Comparison of ENCODE assay signal across 14 cellular contexts in genomic region chr2:74383254-74383653, GRCh38. TPM values are rescaled to one million over a fixed set of nuclear protein-coding genes. Genes with fewer than 3 reads are reported as not detected.
DNase-seq lines count a peak whose midpoint lies in the region; ATAC-seq and TF ChIP-seq lines count a peak whose summit lies in the region.
"Had no signal": no experiment of that assay in that cellular context is flagged by ENCODE, and none has a peak within 500 bp of the region (broad histone marks: within the 10 kb centered on the region; RNA-seq: fewer than 3 reads in every experiment).

No MANE protein-coding gene starts in this region.

- no peaks in the 10 kb centered on the region for H3K27me3 Mint-ChIP-seq in type B pancreatic cell
- H3K27me3 Mint-ChIP-seq in stimulated activated memory B cell treated with anti-CD40 and anti-IgM and Interleukin-4, amounts not matched to agents 10 μg/mL and 1 μg/mL and 100 μg/mL, for 72 hours: no peaks in the 10 kb centered on the region
- H3K27me3 Mint-ChIP-seq: activated CD4-positive, alpha-beta memory T cell treated with anti-CD3 and anti-CD28 coated beads, Interleukin-2, amount 10 ng/mL, durations not matched to agents 7 days and 5 days had no signal

- H3K36me3 Mint-ChIP-seq in type B pancreatic cell: peaks cover 10% of the 10 kb centered on the region
- H3K36me3 Mint-ChIP-seq in stimulated activated memory B cell treated with anti-CD40 and anti-IgM and Interleukin-4, amounts not matched to agents 10 μg/mL and 1 μg/mL and 100 μg/mL, for 72 hours: peaks cover 5% of the 10 kb centered on the region
- H3K36me3 Mint-ChIP-seq: activated naive CD4-positive, alpha-beta T cell treated with anti-CD3 and anti-CD28 coated beads, Interleukin-2, amount 50 U/mL, for 72 hours had no signal

- H3K27ac Mint-ChIP-seq in type B pancreatic cell: no peak overlapping the region
- H3K27ac Mint-ChIP-seq in stimulated activated memory B cell treated with anti-CD40 and anti-IgM and Interleukin-4, amounts not matched to agents 10 μg/mL and 1 μg/mL and 100 μg/mL, for 72 hours: no peak overlapping the region
- H3K27ac Mint-ChIP-seq: activated CD4-positive, alpha-beta memory T cell treated with anti-CD3 and anti-CD28 coated beads, Interleukin-2, amount 10 ng/mL, durations not matched to agents 7 days and 5 days; activated naive CD4-positive, alpha-beta T cell treated with anti-CD3 and anti-CD28 coated beads, Interleukin-2, amount 50 U/mL, for 72 hours had no signal

- peak; percentile 45; the same call in 2 of the 3 replicates for ATAC-seq in RWPE2 (ENCODE audit: low read depth)
- ATAC-seq in mucosa of descending colon: peak; percentile 76
- ATAC-seq in stimulated activated memory B cell treated with anti-CD40 and anti-IgM and Interleukin-4, amounts not matched to agents 10 μg/mL and 1 μg/mL and 100 μg/mL, for 72 hours: no peak
- no peak for ATAC-seq in GM18909 (IDR thresholded peaks at IDR 0.05; ENCODE audit: poor library complexity, unreplicated experiment)
- ATAC-seq: activated naive CD4-positive, alpha-beta T cell treated with anti-CD3 and anti-CD28 coated beads, Interleukin-2, amount 50 U/mL, for 72 hours had no signal

- H3K9me3 ChIP-seq in RWPE2 (ENCODE audit: severe bottlenecking) (no peaks in the 10 kb centered on the region), esophagus muscularis mucosa (no peaks in the 10 kb centered on the region), mucosa of descending colon (no peaks in the 10 kb centered on the region)
- H3K9me3 ChIP-seq: BLaER1 treated with 17β-estradiol and CSF1 and Interleukin-3, amounts not matched to agents 10 nM and 100 nM had no signal

- TF ChIP-seq CTCF in RWPE2 (IDR thresholded peaks at IDR 0.05; ENCODE audit: poor library complexity, severe bottlenecking) (no peak), esophagus muscularis mucosa (IDR thresholded peaks at IDR 0.05) (no peak), mucosa of descending colon (IDR thresholded peaks at IDR 0.05) (no peak), type B pancreatic cell (conservative IDR thresholded peaks at IDR 0.05) (no peak)

- no peak for TF ChIP-seq POLR2A in esophagus muscularis mucosa (IDR thresholded peaks at IDR 0.05; ENCODE audit: low read depth)

- no peak overlapping the region for H3K4me3 Mint-ChIP-seq in type B pancreatic cell
- H3K4me3 Mint-ChIP-seq in stimulated activated memory B cell treated with anti-CD40 and anti-IgM and Interleukin-4, amounts not matched to agents 10 μg/mL and 1 μg/mL and 100 μg/mL, for 72 hours: no peak overlapping the region
- H3K4me3 Mint-ChIP-seq: activated CD4-positive, alpha-beta memory T cell treated with anti-CD3 and anti-CD28 coated beads, Interleukin-2, amount 10 ng/mL, durations not matched to agents 7 days and 5 days had no signal

- H3K4me3 ChIP-seq in RWPE2 (ENCODE audit: severe bottlenecking) (no peak overlapping the region), esophagus muscularis mucosa (no peak overlapping the region), mucosa of descending colon (no peak overlapping the region)
- H3K4me3 ChIP-seq: BLaER1 treated with 17β-estradiol and CSF1 and Interleukin-3, amounts not matched to agents 10 nM and 100 nM had no signal

- H3K27me3 ChIP-seq in RWPE2 (ENCODE audit: insufficient read depth, poor library complexity, severe bottlenecking) (no peaks in the 10 kb centered on the region), esophagus muscularis mucosa (no peaks in the 10 kb centered on the region)
- H3K27me3 ChIP-seq: BLaER1 treated with 17β-estradiol and CSF1 and Interleukin-3, amounts not matched to agents 10 nM and 100 nM had no signal

- peak; percentile 37 for DNase-seq in AG08395 (ENCODE audit: low spot score)
- DNase-seq in RWPE2 (ENCODE audit: low spot score): no peak
- DNase-seq in esophagus muscularis mucosa (ENCODE audit: extremely low spot score): no peak
- DNase-seq in mucosa of descending colon: no peak
- DNase-seq in type B pancreatic cell (ENCODE audit: extremely low spot score, unreplicated experiment): no peak
- no peak for DNase-seq in activated effector memory CD4-positive, alpha-beta T cell treated with Interleukin-2 at 50 U/mL for 16 hours
- DNase-seq: activated CD4-positive, alpha-beta memory T cell treated with anti-CD3 and anti-CD28 coated beads, Interleukin-2, amount 10 ng/mL, durations not matched to agents 7 days and 5 days; NCI-H1436 treated with DMSO at 0.1 percent for 48 hours; NCI-H82; stimulated activated CD4-positive, alpha-beta T cell treated with anti-CD3 and anti-CD28 coated beads, Interleukin-4, amount 100 ng/mL, for 1 hour had no signal

- H3K4me1 Mint-ChIP-seq in type B pancreatic cell (ENCODE audit: unreplicated experiment): peaks cover 18% of the 10 kb centered on the region
- H3K4me1 Mint-ChIP-seq in stimulated activated memory B cell treated with anti-CD40 and anti-IgM and Interleukin-4, amounts not matched to agents 10 μg/mL and 1 μg/mL and 100 μg/mL, for 72 hours: peaks cover 31% of the 10 kb centered on the region

- no peaks in the 10 kb centered on the region for H3K9me3 Mint-ChIP-seq in type B pancreatic cell
- no peaks in the 10 kb centered on the region for H3K9me3 Mint-ChIP-seq in stimulated activated memory B cell treated with anti-CD40 and anti-IgM and Interleukin-4, amounts not matched to agents 10 μg/mL and 1 μg/mL and 100 μg/mL, for 72 hours
- H3K9me3 Mint-ChIP-seq: activated CD4-positive, alpha-beta memory T cell treated with anti-CD3 and anti-CD28 coated beads, Interleukin-2, amount 10 ng/mL, durations not matched to agents 7 days and 5 days; activated naive CD4-positive, alpha-beta T cell treated with anti-CD3 and anti-CD28 coated beads, Interleukin-2, amount 50 U/mL, for 72 hours had no signal

- peaks cover 6% of the 10 kb centered on the region for H3K4me1 ChIP-seq in RWPE2 (ENCODE audit: insufficient read depth, poor library complexity, severe bottlenecking)
- H3K4me1 ChIP-seq in esophagus muscularis mucosa: peaks cover 83 to 92% (median 90%) of the 10 kb centered on the region in 4 donors
- H3K4me1 ChIP-seq in mucosa of descending colon (ENCODE audit: low read depth): peaks cover 14% of the 10 kb centered on the region

- intact Hi-C loops in esophagus muscularis mucosa (cut with DNase I) (no loop called here), mucosa of descending colon (cut with DNase I, micrococcal nuclease) (no loop called here)

- no peak for TF ChIP-seq EP300 in esophagus muscularis mucosa (IDR thresholded peaks at IDR 0.05)

- H3K27ac ChIP-seq in RWPE2 (ENCODE audit: poor library complexity, severe bottlenecking) (no peak overlapping the region), esophagus muscularis mucosa (replicated peaks in 1 of 4) (peak overlapping the region; percentile 67 to 79 (median 73))
- H3K27ac ChIP-seq: BLaER1 treated with 17β-estradiol and CSF1 and Interleukin-3, amounts not matched to agents 10 nM and 100 nM had no signal

- 8% methylated on average over 1 of the region's 1 CpG for WGBS in esophagus muscularis mucosa

- H3K36me3 ChIP-seq in RWPE2 (ENCODE audit: low read depth) (peaks cover 22% of the 10 kb centered on the region), esophagus muscularis mucosa (peaks cover 0 to 4% (median 0%) of the 10 kb centered on the region in 4 donors), mucosa of descending colon (ENCODE audit: low read depth) (no peaks in the 10 kb centered on the region)

RNA-seq across cellular contexts. Expression of gene DCTN1, which starts 3.1 kb away (rescaled TPM):
- total RNA-seq in esophagus muscularis mucosa (100 to 1,000 TPM; 136 to 188 (median 162) TPM), mucosa of descending colon (100 to 1,000 TPM; 114 to 159 (median 116) TPM), type B pancreatic cell (ENCODE audit: low replicate concordance) (120 and 165 TPM in 2 replicates)

RNA-seq across cellular contexts. Expression of gene C2orf81, which starts 38.2 kb away (rescaled TPM):
- 1 to 10 TPM in 3 of 4 donors, under 1 TPM in 1; 0.66 to 4.6 (median 3.2) TPM for total RNA-seq in esophagus muscularis mucosa
- 1 to 10 TPM in 2 of 3 donors, under 1 TPM in 1; 0.53 to 2.3 (median 1.9) TPM for total RNA-seq in mucosa of descending colon
- total RNA-seq in type B pancreatic cell (ENCODE audit: low replicate concordance): 2.9 and 10.4 TPM in 2 replicates

RNA-seq across cellular contexts. Expression of gene WDR54, which starts 38.3 kb away (rescaled TPM):
- total RNA-seq in esophagus muscularis mucosa: 10 to 100 TPM in 2 of 4 donors, 1 to 10 TPM in 2; 7.6 to 14.6 (median 11.9) TPM
- 1 to 10 TPM; 4.0 to 4.8 (median 4.5) TPM for total RNA-seq in mucosa of descending colon
- total RNA-seq in type B pancreatic cell (ENCODE audit: low replicate concordance): 10.0 and 41.7 TPM in 2 replicates

RNA-seq across cellular contexts. Expression of gene SLC4A5, which starts 40.0 kb away (rescaled TPM):
- total RNA-seq in esophagus muscularis mucosa: 1 to 10 TPM in 3 of 4 donors, under 1 TPM in 1; 0.50 to 1.8 (median 1.4) TPM
- total RNA-seq in mucosa of descending colon: 1 to 10 TPM; 2.1 to 3.1 (median 2.1) TPM
- 1.5 and 6.4 TPM in 2 replicates for total RNA-seq in type B pancreatic cell (ENCODE audit: low replicate concordance)

RNA-seq across cellular contexts. Expression of gene RTKN, which starts 58.5 kb away (rescaled TPM):
- total RNA-seq in esophagus muscularis mucosa: 10 to 100 TPM in 2 of 4 donors, 1 to 10 TPM in 2; 8.4 to 14.1 (median 11.3) TPM
- total RNA-seq in mucosa of descending colon: 10 to 100 TPM; 49.2 to 60.7 (median 49.7) TPM
- 72.1 and 88.3 TPM in 2 replicates for total RNA-seq in type B pancreatic cell (ENCODE audit: low replicate concordance)

Comparison
In these comparisons a context has a peak if more than half of its experiments do, and no peak if none do; other contexts are left out.
1. ATAC-seq: peak in RWPE2 (single experiment) and mucosa of descending colon (single experiment); none in stimulated activated memory B cell treated with anti-CD40 and anti-IgM and Interleukin-4, amounts not matched to agents 10 μg/mL and 1 μg/mL and 100 μg/mL, for 72 hours (single experiment) and GM18909 (single experiment).